In the genomic region with DNA sequence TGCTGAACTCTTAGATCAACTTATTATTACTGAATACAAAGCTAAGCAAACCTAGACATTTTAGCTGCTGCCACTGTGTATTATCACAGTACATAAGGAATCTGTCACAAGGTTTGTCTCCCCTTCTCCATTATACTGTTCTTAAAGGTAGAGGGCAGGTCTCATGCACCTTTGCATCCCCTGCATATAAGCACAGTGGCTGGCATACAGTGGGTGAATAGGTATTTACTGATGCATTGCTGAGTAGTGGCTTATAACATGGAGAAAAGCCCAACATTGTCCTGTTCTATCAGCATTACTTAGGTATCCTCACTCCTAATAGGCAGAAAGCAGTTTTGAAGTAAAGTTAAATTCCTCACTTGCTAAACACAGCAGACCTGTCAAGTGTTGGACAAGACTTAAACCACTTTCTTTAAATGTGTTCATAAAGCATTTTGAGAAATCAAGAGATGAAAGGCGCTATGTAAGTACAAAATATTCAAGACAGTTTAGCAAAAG, we compare ENCODE assay signal across 1 cellular context.
TF ChIP-seq lines count a peak whose summit lies in the region.

No MANE protein-coding gene starts in this region.

TF ChIP-seq in K562, 482 proteins besides CTCF, POLR2A, EP300 and RAD21:
- no peak for TF ChIP-seq SRSF3 (IDR thresholded peaks at IDR 0.05; ENCODE audit: insufficient read depth, low read length)
- no peak for TF ChIP-seq ZNF316 (IDR thresholded peaks at IDR 0.05)
- no peak for TF ChIP-seq NR2C2 (CRISPR knock-in tag; IDR thresholded peaks at IDR 0.05)
- TF ChIP-seq NR2C2 (tag; IDR thresholded peaks at IDR 0.05): no peak
- TF ChIP-seq ATF3 (IDR thresholded peaks at IDR 0.05): no peak
- TF ChIP-seq ATF3 (CRISPR knock-in tag; conservative IDR thresholded peaks at IDR 0.05): no peak
- no peak for TF ChIP-seq ZBTB11 (CRISPR knock-in tag; IDR thresholded peaks at IDR 0.05)
- no peak for TF ChIP-seq MXI1 (IDR thresholded peaks at IDR 0.05; ENCODE audit: low read depth, low read length)
- no peak for TF ChIP-seq ZZZ3 (IDR thresholded peaks at IDR 0.05)
- TF ChIP-seq, protein P1, sequence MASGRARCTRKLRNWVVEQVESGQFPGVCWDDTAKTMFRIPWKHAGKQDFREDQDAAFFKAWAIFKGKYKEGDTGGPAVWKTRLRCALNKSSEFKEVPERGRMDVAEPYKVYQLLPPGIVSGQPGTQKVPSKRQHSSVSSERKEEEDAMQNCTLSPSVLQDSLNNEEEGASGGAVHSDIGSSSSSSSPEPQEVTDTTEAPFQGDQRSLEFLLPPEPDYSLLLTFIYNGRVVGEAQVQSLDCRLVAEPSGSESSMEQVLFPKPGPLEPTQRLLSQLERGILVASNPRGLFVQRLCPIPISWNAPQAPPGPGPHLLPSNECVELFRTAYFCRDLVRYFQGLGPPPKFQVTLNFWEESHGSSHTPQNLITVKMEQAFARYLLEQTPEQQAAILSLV (tag; IDR thresholded peaks at IDR 0.05): no peak
- TF ChIP-seq TAF1 (IDR thresholded peaks at IDR 0.05; ENCODE audit: control insufficient read depth, extremely low read depth, insufficient read depth, low read length, severe bottlenecking): no peak
- no peak for TF ChIP-seq ZHX1 (conservative IDR thresholded peaks at IDR 0.05; ENCODE audit: low read length)
- TF ChIP-seq ZNF57 (CRISPR knock-in tag; IDR thresholded peaks at IDR 0.05): no peak
- no peak for TF ChIP-seq CBX2 (IDR thresholded peaks at IDR 0.05; ENCODE audit: insufficient read depth, low read length, poor library complexity, severe bottlenecking)
TF ChIP-seq in K562: peak in this region for 0.
